Comparison of ENCODE assay signal across 2 cellular contexts in the genomic region with DNA sequence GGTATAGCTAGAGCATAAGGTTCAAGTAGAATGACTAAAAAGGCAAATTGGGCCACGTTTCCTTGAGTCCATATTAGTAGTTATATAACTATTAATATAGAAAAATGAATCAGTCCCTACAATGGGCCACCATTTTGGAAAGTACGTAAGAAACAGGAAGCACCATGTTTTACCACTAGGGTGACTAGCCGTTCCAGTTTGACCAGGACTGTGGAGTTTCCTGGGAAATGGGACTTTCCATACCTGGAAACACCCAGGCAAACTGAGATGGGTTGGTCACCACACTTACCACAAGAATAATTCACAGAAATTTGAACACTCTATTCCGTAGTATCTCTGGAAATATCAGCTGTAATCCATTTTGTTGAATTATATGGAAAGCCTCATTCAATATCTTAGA.
TF ChIP-seq lines count a peak whose summit lies in the region.

No MANE protein-coding gene starts in this region.

TF ChIP-seq in SK-N-SH, 30 proteins besides CTCF, POLR2A, EP300 and RAD21 (continued from another document):
- TF ChIP-seq, protein P1, sequence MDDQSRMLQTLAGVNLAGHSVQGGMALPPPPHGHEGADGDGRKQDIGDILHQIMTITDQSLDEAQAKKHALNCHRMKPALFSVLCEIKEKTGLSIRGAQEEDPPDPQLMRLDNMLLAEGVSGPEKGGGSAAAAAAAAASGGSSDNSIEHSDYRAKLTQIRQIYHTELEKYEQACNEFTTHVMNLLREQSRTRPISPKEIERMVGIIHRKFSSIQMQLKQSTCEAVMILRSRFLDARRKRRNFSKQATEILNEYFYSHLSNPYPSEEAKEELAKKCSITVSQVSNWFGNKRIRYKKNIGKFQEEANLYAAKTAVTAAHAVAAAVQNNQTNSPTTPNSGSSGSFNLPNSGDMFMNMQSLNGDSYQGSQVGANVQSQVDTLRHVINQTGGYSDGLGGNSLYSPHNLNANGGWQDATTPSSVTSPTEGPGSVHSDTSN (IDR thresholded peaks at IDR 0.05) = no peak
- TF ChIP-seq, protein P2, sequence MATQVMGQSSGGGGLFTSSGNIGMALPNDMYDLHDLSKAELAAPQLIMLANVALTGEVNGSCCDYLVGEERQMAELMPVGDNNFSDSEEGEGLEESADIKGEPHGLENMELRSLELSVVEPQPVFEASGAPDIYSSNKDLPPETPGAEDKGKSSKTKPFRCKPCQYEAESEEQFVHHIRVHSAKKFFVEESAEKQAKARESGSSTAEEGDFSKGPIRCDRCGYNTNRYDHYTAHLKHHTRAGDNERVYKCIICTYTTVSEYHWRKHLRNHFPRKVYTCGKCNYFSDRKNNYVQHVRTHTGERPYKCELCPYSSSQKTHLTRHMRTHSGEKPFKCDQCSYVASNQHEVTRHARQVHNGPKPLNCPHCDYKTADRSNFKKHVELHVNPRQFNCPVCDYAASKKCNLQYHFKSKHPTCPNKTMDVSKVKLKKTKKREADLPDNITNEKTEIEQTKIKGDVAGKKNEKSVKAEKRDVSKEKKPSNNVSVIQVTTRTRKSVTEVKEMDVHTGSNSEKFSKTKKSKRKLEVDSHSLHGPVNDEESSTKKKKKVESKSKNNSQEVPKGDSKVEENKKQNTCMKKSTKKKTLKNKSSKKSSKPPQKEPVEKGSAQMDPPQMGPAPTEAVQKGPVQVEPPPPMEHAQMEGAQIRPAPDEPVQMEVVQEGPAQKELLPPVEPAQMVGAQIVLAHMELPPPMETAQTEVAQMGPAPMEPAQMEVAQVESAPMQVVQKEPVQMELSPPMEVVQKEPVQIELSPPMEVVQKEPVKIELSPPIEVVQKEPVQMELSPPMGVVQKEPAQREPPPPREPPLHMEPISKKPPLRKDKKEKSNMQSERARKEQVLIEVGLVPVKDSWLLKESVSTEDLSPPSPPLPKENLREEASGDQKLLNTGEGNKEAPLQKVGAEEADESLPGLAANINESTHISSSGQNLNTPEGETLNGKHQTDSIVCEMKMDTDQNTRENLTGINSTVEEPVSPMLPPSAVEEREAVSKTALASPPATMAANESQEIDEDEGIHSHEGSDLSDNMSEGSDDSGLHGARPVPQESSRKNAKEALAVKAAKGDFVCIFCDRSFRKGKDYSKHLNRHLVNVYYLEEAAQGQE (IDR thresholded peaks at IDR 0.05; ENCODE audit: low read depth, low read length) = no peak
- TF ChIP-seq, protein P3, sequence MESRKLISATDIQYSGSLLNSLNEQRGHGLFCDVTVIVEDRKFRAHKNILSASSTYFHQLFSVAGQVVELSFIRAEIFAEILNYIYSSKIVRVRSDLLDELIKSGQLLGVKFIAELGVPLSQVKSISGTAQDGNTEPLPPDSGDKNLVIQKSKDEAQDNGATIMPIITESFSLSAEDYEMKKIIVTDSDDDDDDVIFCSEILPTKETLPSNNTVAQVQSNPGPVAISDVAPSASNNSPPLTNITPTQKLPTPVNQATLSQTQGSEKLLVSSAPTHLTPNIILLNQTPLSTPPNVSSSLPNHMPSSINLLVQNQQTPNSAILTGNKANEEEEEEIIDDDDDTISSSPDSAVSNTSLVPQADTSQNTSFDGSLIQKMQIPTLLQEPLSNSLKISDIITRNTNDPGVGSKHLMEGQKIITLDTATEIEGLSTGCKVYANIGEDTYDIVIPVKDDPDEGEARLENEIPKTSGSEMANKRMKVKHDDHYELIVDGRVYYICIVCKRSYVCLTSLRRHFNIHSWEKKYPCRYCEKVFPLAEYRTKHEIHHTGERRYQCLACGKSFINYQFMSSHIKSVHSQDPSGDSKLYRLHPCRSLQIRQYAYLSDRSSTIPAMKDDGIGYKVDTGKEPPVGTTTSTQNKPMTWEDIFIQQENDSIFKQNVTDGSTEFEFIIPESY (IDR thresholded peaks at IDR 0.05; ENCODE audit: borderline replicate concordance, low read depth) = no peak

TF ChIP-seq in SK-N-SH treated with all-trans-retinoic acid at 6 μM for 48 hours, 23 proteins besides CTCF, POLR2A, EP300 and RAD21 (continued from another document):
- TF ChIP-seq, protein P4, sequence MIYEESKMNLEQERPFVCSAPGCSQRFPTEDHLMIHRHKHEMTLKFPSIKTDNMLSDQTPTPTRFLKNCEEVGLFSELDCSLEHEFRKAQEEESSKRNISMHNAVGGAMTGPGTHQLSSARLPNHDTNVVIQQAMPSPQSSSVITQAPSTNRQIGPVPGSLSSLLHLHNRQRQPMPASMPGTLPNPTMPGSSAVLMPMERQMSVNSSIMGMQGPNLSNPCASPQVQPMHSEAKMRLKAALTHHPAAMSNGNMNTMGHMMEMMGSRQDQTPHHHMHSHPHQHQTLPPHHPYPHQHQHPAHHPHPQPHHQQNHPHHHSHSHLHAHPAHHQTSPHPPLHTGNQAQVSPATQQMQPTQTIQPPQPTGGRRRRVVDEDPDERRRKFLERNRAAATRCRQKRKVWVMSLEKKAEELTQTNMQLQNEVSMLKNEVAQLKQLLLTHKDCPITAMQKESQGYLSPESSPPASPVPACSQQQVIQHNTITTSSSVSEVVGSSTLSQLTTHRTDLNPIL (CRISPR knock-in tag; IDR thresholded peaks at IDR 0.05; ENCODE audit: low read depth) = no peak
- TF ChIP-seq ZFP3 (CRISPR knock-in tag; IDR thresholded peaks at IDR 0.05) (no peak), ARNTL (CRISPR knock-in tag; IDR thresholded peaks at IDR 0.05; ENCODE audit: borderline replicate concordance, low read depth) (no peak), OSR1 (CRISPR knock-in tag; IDR thresholded peaks at IDR 0.05) (no peak), ESRRG (CRISPR knock-in tag; IDR thresholded peaks at IDR 0.05) (no peak), TOX (CRISPR knock-in tag; IDR thresholded peaks at IDR 0.05; ENCODE audit: borderline replicate concordance) (no peak), ISL1 (CRISPR knock-in tag; IDR thresholded peaks at IDR 0.05) (no peak), ZFP30 (CRISPR knock-in tag; IDR thresholded peaks at IDR 0.05) (no peak), ZNF70 (CRISPR knock-in tag; IDR thresholded peaks at IDR 0.05) (no peak), TCF4 (CRISPR knock-in tag; IDR thresholded peaks at IDR 0.05; ENCODE audit: borderline replicate concordance) (no peak), ZNF565 (CRISPR knock-in tag; conservative IDR thresholded peaks at IDR 0.05; ENCODE audit: low read depth) (no peak)
- TF ChIP-seq, protein P5, sequence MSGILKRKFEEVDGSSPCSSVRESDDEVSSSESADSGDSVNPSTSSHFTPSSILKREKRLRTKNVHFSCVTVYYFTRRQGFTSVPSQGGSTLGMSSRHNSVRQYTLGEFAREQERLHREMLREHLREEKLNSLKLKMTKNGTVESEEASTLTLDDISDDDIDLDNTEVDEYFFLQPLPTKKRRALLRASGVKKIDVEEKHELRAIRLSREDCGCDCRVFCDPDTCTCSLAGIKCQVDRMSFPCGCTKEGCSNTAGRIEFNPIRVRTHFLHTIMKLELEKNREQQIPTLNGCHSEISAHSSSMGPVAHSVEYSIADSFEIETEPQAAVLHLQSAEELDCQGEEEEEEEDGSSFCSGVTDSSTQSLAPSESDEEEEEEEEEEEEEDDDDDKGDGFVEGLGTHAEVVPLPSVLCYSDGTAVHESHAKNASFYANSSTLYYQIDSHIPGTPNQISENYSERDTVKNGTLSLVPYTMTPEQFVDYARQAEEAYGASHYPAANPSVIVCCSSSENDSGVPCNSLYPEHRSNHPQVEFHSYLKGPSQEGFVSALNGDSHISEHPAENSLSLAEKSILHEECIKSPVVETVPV (CRISPR knock-in tag; IDR thresholded peaks at IDR 0.05) = no peak
- TF ChIP-seq, protein P6, sequence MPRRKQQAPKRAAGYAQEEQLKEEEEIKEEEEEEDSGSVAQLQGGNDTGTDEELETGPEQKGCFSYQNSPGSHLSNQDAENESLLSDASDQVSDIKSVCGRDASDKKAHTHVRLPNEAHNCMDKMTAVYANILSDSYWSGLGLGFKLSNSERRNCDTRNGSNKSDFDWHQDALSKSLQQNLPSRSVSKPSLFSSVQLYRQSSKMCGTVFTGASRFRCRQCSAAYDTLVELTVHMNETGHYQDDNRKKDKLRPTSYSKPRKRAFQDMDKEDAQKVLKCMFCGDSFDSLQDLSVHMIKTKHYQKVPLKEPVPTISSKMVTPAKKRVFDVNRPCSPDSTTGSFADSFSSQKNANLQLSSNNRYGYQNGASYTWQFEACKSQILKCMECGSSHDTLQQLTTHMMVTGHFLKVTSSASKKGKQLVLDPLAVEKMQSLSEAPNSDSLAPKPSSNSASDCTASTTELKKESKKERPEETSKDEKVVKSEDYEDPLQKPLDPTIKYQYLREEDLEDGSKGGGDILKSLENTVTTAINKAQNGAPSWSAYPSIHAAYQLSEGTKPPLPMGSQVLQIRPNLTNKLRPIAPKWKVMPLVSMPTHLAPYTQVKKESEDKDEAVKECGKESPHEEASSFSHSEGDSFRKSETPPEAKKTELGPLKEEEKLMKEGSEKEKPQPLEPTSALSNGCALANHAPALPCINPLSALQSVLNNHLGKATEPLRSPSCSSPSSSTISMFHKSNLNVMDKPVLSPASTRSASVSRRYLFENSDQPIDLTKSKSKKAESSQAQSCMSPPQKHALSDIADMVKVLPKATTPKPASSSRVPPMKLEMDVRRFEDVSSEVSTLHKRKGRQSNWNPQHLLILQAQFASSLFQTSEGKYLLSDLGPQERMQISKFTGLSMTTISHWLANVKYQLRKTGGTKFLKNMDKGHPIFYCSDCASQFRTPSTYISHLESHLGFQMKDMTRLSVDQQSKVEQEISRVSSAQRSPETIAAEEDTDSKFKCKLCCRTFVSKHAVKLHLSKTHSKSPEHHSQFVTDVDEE (CRISPR knock-in tag; IDR thresholded peaks at IDR 0.05) = no peak
